18 cellular contexts compared by ENCODE assay signal in the genomic region with DNA sequence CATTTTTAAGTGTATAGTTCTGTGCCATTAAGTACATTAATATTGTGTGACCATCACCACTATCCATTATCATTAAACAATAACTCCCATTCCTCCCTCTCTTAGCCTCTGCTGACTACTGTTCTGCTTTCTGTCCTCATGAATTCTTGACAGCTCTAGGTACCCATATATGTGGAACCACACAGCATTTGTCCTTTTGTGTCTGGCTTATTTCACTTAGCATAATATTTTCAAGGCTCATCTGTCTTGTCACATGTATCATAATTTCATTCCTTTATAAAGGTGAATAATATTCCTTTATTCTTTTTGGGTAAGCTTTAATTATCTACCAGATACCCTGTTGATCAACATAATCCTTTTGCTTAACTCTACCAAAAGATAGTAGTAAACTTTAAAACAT. TPM values are rescaled to one million over a fixed set of nuclear protein-coding genes. Genes with fewer than 3 reads are reported as not detected.
DNase-seq lines count a peak whose midpoint lies in the region; ATAC-seq, FAIRE-seq and TF ChIP-seq lines count a peak whose summit lies in the region.
"Had no signal": no experiment of that assay in that cellular context is flagged by ENCODE, and none has a peak within 500 bp of the region (broad histone marks: within the 10 kb centered on the region; RNA-seq: fewer than 3 reads in every experiment).

No MANE protein-coding gene starts in this region.

- POLR2A ChIA-PET in RWPE1 (lab: Yijun Ruan, JAX; ENCODE audit: low non-redundant PET): no interaction called here

- H3K9me3 ChIP-seq in gastroesophageal sphincter: no peaks in the 10 kb centered on the region
- H3K9me3 ChIP-seq: BLaER1 had no signal

- no peak for TF ChIP-seq EP300 in gastroesophageal sphincter (IDR thresholded peaks at IDR 0.05)

- TF ChIP-seq POLR2A in gastroesophageal sphincter (IDR thresholded peaks at IDR 0.05) (no peak), GM12891 (IDR thresholded peaks at IDR 0.05; ENCODE audit: low read depth, low read length) (no peak)

- H3K27ac ChIP-seq in RWPE1 (peak overlapping the region; percentile 24), gastroesophageal sphincter (peak overlapping the region in 3 of 4 donors; percentile 60 to 86 (median 81))
- H3K27ac ChIP-seq: BLaER1 had no signal

- FAIRE-seq in GM12891 (lab: Jason Lieb, UNC): no peak

- peaks cover 0 to 4% of the 10 kb centered on the region in 2 donors for H3K36me3 ChIP-seq in gastroesophageal sphincter

- peak overlapping the region; percentile 0 for H3K27ac Mint-ChIP-seq in activated T-cell treated with anti-CD3 and anti-CD28 coated beads, Interleukin-2, amount 50 U/mL, for 72 hours
- H3K27ac Mint-ChIP-seq in type B pancreatic cell: peak overlapping the region; percentile 41
- H3K27ac Mint-ChIP-seq: CD4-positive, alpha-beta memory T cell had no signal

- no peak overlapping the region for H3K4me3 Mint-ChIP-seq in activated T-cell treated with anti-CD3 and anti-CD28 coated beads, Interleukin-2, amount 50 U/mL, for 72 hours
- H3K4me3 Mint-ChIP-seq in type B pancreatic cell: peak overlapping the region; percentile 17
- H3K4me3 Mint-ChIP-seq: CD4-positive, alpha-beta memory T cell had no signal

- H3K27me3 ChIP-seq in gastroesophageal sphincter: no peaks in the 10 kb centered on the region
- H3K27me3 ChIP-seq: BLaER1 had no signal

- intact Hi-C loops in left colon (cut with DNase I, micrococcal nuclease) (no loop called here), Right ventricle myocardium inferior (cut with DNase I) (no loop called here)

- H3K4me3 ChIP-seq in gastroesophageal sphincter: no peak overlapping the region
- H3K4me3 ChIP-seq: BLaER1 had no signal

- no peak for DNase-seq in activated T-cell treated with anti-CD3 and anti-CD28 coated beads, Interleukin-2, amount 50 U/mL, for 72 hours
- DNase-seq in activated T-cell treated with anti-CD3 and anti-CD28 coated beads, Interleukin-2, amount 50 U/mL, for 1 hour: no peak
- DNase-seq in RWPE1 (ENCODE audit: low spot score) (no peak), type B pancreatic cell (ENCODE audit: extremely low spot score, unreplicated experiment) (no peak), left colon (no peak), Right ventricle myocardium inferior (ENCODE audit: missing footprints) (no peak), GM12891 (ENCODE audit: insufficient read length, low spot score) (no peak)
- DNase-seq: Calu3; CD4-positive, alpha-beta memory T cell; GF-D8; H7; NCI-H1694 treated with DMSO at 0.1 percent for 48 hours; NCI-H510A; NCI-H748 treated with DMSO at 0.1 percent for 48 hours; OCI-M1; SIG-M5 had no signal

- TF ChIP-seq CTCF in RWPE1 (conservative IDR thresholded peaks at IDR 0.05; ENCODE audit: low read depth) (no peak), gastroesophageal sphincter (IDR thresholded peaks at IDR 0.05) (no peak), type B pancreatic cell (conservative IDR thresholded peaks at IDR 0.05) (no peak)

- peaks cover 9 to 13% of the 10 kb centered on the region in 2 donors for H3K36me3 Mint-ChIP-seq in activated T-cell treated with anti-CD3 and anti-CD28 coated beads, Interleukin-2, amount 50 U/mL, for 72 hours (ENCODE audit: insufficient read depth in 2 of 2)
- H3K36me3 Mint-ChIP-seq in type B pancreatic cell: peaks cover 19% of the 10 kb centered on the region

- no peak for ATAC-seq in activated T-cell treated with anti-CD3 and anti-CD28 coated beads, Interleukin-2, amount 50 U/mL, for 72 hours (replicated peaks in 1 of 2)
- ATAC-seq in gastroesophageal sphincter: no peak
- no peak for ATAC-seq in left colon
- ATAC-seq in Right ventricle myocardium inferior: no peak

- CTCF ChIA-PET in RWPE1 (lab: Yijun Ruan, JAX): interaction anchor here (0.7 kb wide), 1 partner anchor 12 kb away, joined by 5 read pairs; no protein-coding TSS in a partner anchor

- H3K9me3 Mint-ChIP-seq in activated T-cell treated with anti-CD3 and anti-CD28 coated beads, Interleukin-2, amount 50 U/mL, for 72 hours: no peaks in the 10 kb centered on the region
- H3K9me3 Mint-ChIP-seq in type B pancreatic cell: no peaks in the 10 kb centered on the region

- peaks cover 32% of the 10 kb centered on the region for H3K4me1 Mint-ChIP-seq in activated T-cell treated with anti-CD3 and anti-CD28 coated beads, Interleukin-2, amount 50 U/mL, for 72 hours (ENCODE audit: low read depth)
- H3K4me1 Mint-ChIP-seq in type B pancreatic cell (ENCODE audit: unreplicated experiment): peaks cover 23% of the 10 kb centered on the region

- peaks cover 17 to 96% (median 17%) of the 10 kb centered on the region in 3 donors for H3K4me1 ChIP-seq in gastroesophageal sphincter

- H3K27me3 Mint-ChIP-seq in activated T-cell treated with anti-CD3 and anti-CD28 coated beads, Interleukin-2, amount 50 U/mL, for 72 hours (ENCODE audit: low read depth): no peaks in the 10 kb centered on the region
- no peaks in the 10 kb centered on the region for H3K27me3 Mint-ChIP-seq in type B pancreatic cell
- H3K27me3 Mint-ChIP-seq: CD4-positive, alpha-beta memory T cell had no signal

TF ChIP-seq in GM12891, 5 proteins besides CTCF, POLR2A, EP300 and RAD21:
- TF ChIP-seq PAX5 (IDR thresholded peaks at IDR 0.05; ENCODE audit: insufficient read depth, low read length, severe bottlenecking): no peak
- no peak for TF ChIP-seq POLR2AphosphoS5 (IDR thresholded peaks at IDR 0.05; ENCODE audit: low read depth, low read length)
- no peak for TF ChIP-seq SPI1 (IDR thresholded peaks at IDR 0.05; ENCODE audit: low read depth, low read length)
- TF ChIP-seq POU2F2 (IDR thresholded peaks at IDR 0.05; ENCODE audit: low read depth, low read length): no peak

RNA-seq across cellular contexts. Expression of gene SPEN, which starts 47.7 kb away (rescaled TPM):
- 10 to 100 TPM; 53.5 to 56.9 TPM for total RNA-seq in activated T-cell treated with anti-CD3 and anti-CD28 coated beads, Interleukin-2, amount 50 U/mL, for 72 hours
- total RNA-seq in gastroesophageal sphincter: 10 to 100 TPM; 40.3 to 79.4 (median 50.7) TPM
- 66.5 and 79.4 TPM in 2 replicates for total RNA-seq in type B pancreatic cell (ENCODE audit: low replicate concordance)
- 10 to 100 TPM; 46.7 to 47.6 TPM for total RNA-seq in left colon
- total RNA-seq in Right ventricle myocardium inferior: 21.4 TPM
- polyA plus RNA-seq in GM12891 (2012; ENCODE audit: low read depth, missing spikeins): 30.0 TPM
